ENCODE assay signal across 26 cellular contexts in genomic region chr14:99057684-99058083, GRCh38.
"Had no signal": no experiment of that assay in that cellular context is flagged by ENCODE, and none has a peak within 500 bp of the region (broad histone marks: within the 10 kb centered on the region; RNA-seq: fewer than 3 reads in every experiment).

No MANE protein-coding gene starts in this region.

- ATAC-seq: naive thymus-derived CD8-positive, alpha-beta T cell; natural killer cell treated with Interleukin-12 subunit alpha and Interleukin-12 subunit beta and Interleukin-15 and Interleukin-18, amount 100 ng/mL, for 72 hours; right cardiac atrium; right lobe of liver; stimulated activated effector memory CD8-positive, alpha-beta T cell treated with anti-CD3 and anti-CD28 coated beads, Interleukin-12 subunit alpha, Interleukin-12 subunit beta, amount 100 ng/mL, for 72 hours; stimulated activated naive B cell treated with anti-CD40 and anti-IgM and Interleukin-4, amounts not matched to agents 10 μg/mL and 1 μg/mL and 100 μg/mL, for 72 hours; upper lobe of right lung had no signal

- H3K27ac ChIP-seq: ovary, parathyroid adenoma, prostate gland, right lobe of liver, sigmoid colon, stomach, testis, tibial artery, transverse colon, upper lobe of right lung, uterus had no signal

- FAIRE-seq: small intestine had no signal

- DNase-seq: naive B cell; naive thymus-derived CD8-positive, alpha-beta T cell; nephron progenitor cell; occipital lobe; ovary; retina; right cardiac atrium; sigmoid colon; small intestine; stimulated activated CD4-positive, alpha-beta T cell treated with anti-CD3 and anti-CD28 coated beads, Interleukin-15, amount 100 ng/mL, for 24 hours; stimulated activated CD4-positive, alpha-beta T cell treated with anti-CD3 and anti-CD28 coated beads, Interleukin-2, amount 100 ng/mL, for 24 hours; stimulated activated CD4-positive, alpha-beta T cell treated with anti-CD3 and anti-CD28 coated beads, Interleukin-2, amount 100 ng/mL, for 48 hours; stimulated activated CD4-positive, alpha-beta T cell treated with anti-CD3 and anti-CD28 coated beads, Interleukin-4, amount 100 ng/mL, for 24 hours; stimulated activated naive B cell treated with anti-CD40 and anti-IgM and Interleukin-4, amounts not matched to agents 10 μg/mL and 1 μg/mL and 100 μg/mL, for 72 hours; stimulated activated naive CD4-positive, alpha-beta T cell treated with Interleukin-2 at 50 U/mL for 16 hours; stomach; testis; tibial artery; transverse colon; upper lobe of right lung; uterus had no signal

- H3K4me3 ChIP-seq: ovary, prostate gland, right lobe of liver, sigmoid colon, stomach, testis, tibial artery, transverse colon, upper lobe of right lung, uterus had no signal

- H3K36me3 ChIP-seq: ovary, prostate gland, right lobe of liver, sigmoid colon, stomach, tibial artery, transverse colon, upper lobe of right lung, uterus had no signal

- H3K27me3 ChIP-seq: ovary, right lobe of liver, sigmoid colon, stomach, testis, tibial artery, transverse colon, upper lobe of right lung, uterus had no signal

- H3K9me3 ChIP-seq: ovary, prostate gland, right lobe of liver, testis, upper lobe of right lung had no signal

- H3K4me1 ChIP-seq: parathyroid adenoma, prostate gland, right lobe of liver, sigmoid colon, stomach, testis, tibial artery, transverse colon, upper lobe of right lung, uterus had no signal

- H2AFZ ChIP-seq: parathyroid adenoma had no signal

- H3K9ac ChIP-seq: parathyroid adenoma had no signal
